8 cellular contexts compared by ENCODE assay signal in genomic region chr16:30893744-30894539, GRCh38. TPM values are rescaled to one million over a fixed set of nuclear protein-coding genes. Genes with fewer than 3 reads are reported as not detected.
DNase-seq lines count a peak whose midpoint lies in the region; ATAC-seq, FAIRE-seq and TF ChIP-seq lines count a peak whose summit lies in the region.

Gene BCL7C (minus strand): TSS chr16:30894077. CDS start chr16:30893944, 133 bp downstream.

- intact Hi-C loops in CD14-positive monocyte (cut with micrococcal nuclease): no loop called here

- H3K4me1 Mint-ChIP-seq in CD14-positive monocyte: peaks cover 46% of the 10 kb centered on the region
- peaks cover 36% of the 10 kb centered on the region for H3K4me1 Mint-ChIP-seq in memory B cell

- H3K27ac Mint-ChIP-seq in CD14-positive monocyte: peak within 1 kb of the TSS; percentile 62 to 88 (median 85)
- peak within 1 kb of the TSS; percentile 81 for H3K27ac Mint-ChIP-seq in memory B cell

- ATAC-seq in HG03442 (IDR thresholded peaks at IDR 0.05; ENCODE audit: unreplicated experiment) (peak; percentile 64), memory B cell (ENCODE audit: low read depth) (peak; percentile 68)

- H3K36me3 Mint-ChIP-seq in CD14-positive monocyte (peaks cover 13 to 30% of the 10 kb centered on the region in 2 donors), memory B cell (peaks cover 5% of the 10 kb centered on the region)

- DNase-seq in CD14-positive monocyte (ENCODE audit: low spot score) (peak; percentile 77), GM19239 (ENCODE audit: insufficient read length, low spot score) (peak; percentile 90), NCI-H774 (lab: John Stamatoyannopoulos, UW) (peak; percentile 84), memory B cell (ENCODE audit: low spot score in 2 of 2) (peak; percentile 63 to 75)
- DNase-seq in activated CD8-positive, alpha-beta memory T cell treated with anti-CD3 and anti-CD28 coated beads for 1 hour (ENCODE audit: extremely low read depth in 1 of 2, low read depth in 1 of 2): peak; percentile 48 to 64
- peak; percentile 57 for DNase-seq in effector CD8-positive, alpha-beta T cell (lab: John Stamatoyannopoulos, UW)
- DNase-seq in stimulated activated CD8-positive, alpha-beta memory T cell treated with anti-CD3 and anti-CD28 coated beads, Interleukin-12 subunit alpha, Interleukin-12 subunit beta, amount 100 ng/mL, for 24 hours (ENCODE audit: extremely low read depth): peak; percentile 64

- H3K4me3 Mint-ChIP-seq in CD14-positive monocyte: peak within 1 kb of the TSS; percentile 82 to 90
- peak within 1 kb of the TSS; percentile 89 for H3K4me3 Mint-ChIP-seq in memory B cell

- peak; percentile 35 for FAIRE-seq in GM19239 (lab: Jason Lieb, UNC)

- H3K27me3 Mint-ChIP-seq in CD14-positive monocyte (ENCODE audit: low read depth in 3 of 3) (peaks cover 0 to 3% (median 0%) of the 10 kb centered on the region in 3 donors), memory B cell (no peaks in the 10 kb centered on the region)

- no peaks in the 10 kb centered on the region for H3K9me3 Mint-ChIP-seq in CD14-positive monocyte
- no peaks in the 10 kb centered on the region for H3K9me3 Mint-ChIP-seq in memory B cell

- TF ChIP-seq CTCF in CD14-positive monocyte (IDR thresholded peaks at IDR 0.05): peak; percentile 42

RNA-seq across cellular contexts. Expression of gene BCL7C, which starts in this region (rescaled TPM):
- polyA plus RNA-seq in CD14-positive monocyte: 10 to 100 TPM; 17.4 to 19.1 TPM

Comparison
In these comparisons a context has a peak if more than half of its experiments do, and no peak if none do; other contexts are left out.
1. Peak in every context shown above with its lines: DNase-seq and ATAC-seq.